Comparison of ENCODE assay signal across 1 cellular context in the genomic region with DNA sequence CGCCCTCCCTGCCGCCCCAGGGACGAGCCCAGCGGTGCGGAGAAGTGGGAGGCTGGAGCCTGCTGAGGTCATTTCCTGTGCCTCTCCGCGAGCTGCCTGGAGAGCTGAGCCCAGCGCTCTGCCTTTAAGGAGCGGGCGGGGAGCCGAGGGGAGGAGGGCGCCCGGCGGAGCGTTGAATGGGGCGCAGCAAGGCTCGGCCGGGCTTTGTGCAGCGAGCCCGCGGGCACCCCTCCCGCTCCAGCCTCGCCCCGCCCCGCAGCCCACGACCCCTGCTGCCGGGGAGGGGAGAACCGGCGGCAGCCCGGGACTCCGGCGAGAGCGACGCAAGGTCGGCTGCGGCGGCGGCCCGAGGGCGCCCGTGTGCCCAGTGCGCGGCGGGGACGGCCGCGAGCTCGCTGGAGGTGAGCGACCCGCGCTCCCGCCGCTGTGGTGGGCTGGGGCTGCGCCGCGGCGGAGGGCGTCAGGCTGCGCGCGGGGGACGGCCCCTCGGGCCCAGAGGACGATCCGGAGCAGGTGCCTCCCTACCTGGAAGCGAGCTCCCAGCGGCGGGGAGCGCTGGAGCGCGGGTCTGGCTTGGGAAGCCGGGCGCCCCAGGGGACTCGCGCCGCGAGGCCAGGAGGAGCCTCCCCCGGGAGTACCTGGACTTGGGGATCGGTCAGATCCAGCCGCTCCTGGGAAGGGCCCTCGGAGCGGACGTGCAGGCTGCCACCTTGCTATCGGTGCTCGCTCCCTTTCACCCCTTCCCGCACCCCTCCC.
TF ChIP-seq lines count a peak whose summit lies in the region.

PLEKHH1 (plus strand) TSS at position 293 of the 756 bp plus-strand sequence. CDS start 8,578 bp downstream, outside the sequence.

TF ChIP-seq in HEK293, 187 proteins besides CTCF, POLR2A, EP300 and RAD21 (continued from another document):
- no peak for TF ChIP-seq INSM2 (tag by site-specific recombination; IDR thresholded peaks at IDR 0.05)
- TF ChIP-seq ZNF664 (tag by site-specific recombination; IDR thresholded peaks at IDR 0.05) = no peak
- TF ChIP-seq ZNF24 (tag by site-specific recombination; IDR thresholded peaks at IDR 0.05) = no peak
- TF ChIP-seq TSHZ1 (tag by site-specific recombination; IDR thresholded peaks at IDR 0.05; ENCODE audit: borderline replicate concordance) = no peak
